18 cellular contexts compared by ENCODE assay signal in genomic region chr19:13492128-13492527, GRCh38. TPM values are rescaled to one million over a fixed set of nuclear protein-coding genes. Genes with fewer than 3 reads are reported as not detected.
A peak's percentile ranks its signal among the peaks of the same experiment; 100 is the strongest.
DNase-seq lines count a peak whose midpoint lies in the region; ATAC-seq and TF ChIP-seq lines count a peak whose summit lies in the region.
"Had no signal": no experiment of that assay in that cellular context is flagged by ENCODE, and none has a peak within 500 bp of the region (broad histone marks: within the 10 kb centered on the region; RNA-seq: fewer than 3 reads in every experiment).

No MANE protein-coding gene starts in this region.

- H3K18ac ChIP-seq in mesenchymal stem cell (ENCODE audit: low read depth in 1 of 2, low read length in 2 of 2) = no peak overlapping the region

- CTCF ChIA-PET in BJ (lab: Yijun Ruan, JAX) = no interaction called here

- 25% methylated on average over 2 of the region's 3 CpGs for WGBS in mesenchymal stem cell

- no peak overlapping the region for H4K91ac ChIP-seq in mesenchymal stem cell (ENCODE audit: low read length)

- no peaks in the 10 kb centered on the region for H3K79me1 ChIP-seq in mesenchymal stem cell (replicated peaks; ENCODE audit: low read length, poor library complexity, severe bottlenecking)

- in situ Hi-C loops in GM13976 (cut with MboI; ENCODE audit: low sequenced_read_pairs, unreplicated experiment) = no loop called here

- H2BK5ac ChIP-seq in mesenchymal stem cell (ENCODE audit: low read depth, low read length, poor library complexity, severe bottlenecking) = no peak overlapping the region

- no peak overlapping the region for H3K4me3 ChIP-seq in BJ (ENCODE audit: low read depth, low read length)
- no peak overlapping the region for H3K4me3 ChIP-seq in HUES48 (ENCODE audit: low read depth, low read length)
- H3K4me3 ChIP-seq in cardiac fibroblast (replicated peaks in 1 of 2; ENCODE audit: low read depth in 2 of 2, low read length in 2 of 2) = no peak overlapping the region
- H3K4me3 ChIP-seq in mesenchymal stem cell (ENCODE audit: insufficient read depth in 1 of 2, low read depth in 1 of 2, low read length in 2 of 2) = peak overlapping the region in 1 of 2 experiments; percentile 39
- H3K4me3 ChIP-seq: lower lobe of right lung had no signal

- POLR2A ChIA-PET in BJ (lab: Charles Lee) = no interaction called here

- no peak overlapping the region for H2AK5ac ChIP-seq in mesenchymal stem cell (ENCODE audit: low read length, severe bottlenecking)

- no peak overlapping the region for H3K4ac ChIP-seq in mesenchymal stem cell (ENCODE audit: low read depth in 1 of 2, low read length in 2 of 2)

- H3K4me2 ChIP-seq in mesenchymal stem cell (ENCODE audit: low read length, poor library complexity, severe bottlenecking) = no peak overlapping the region
- H3K4me2 ChIP-seq: KMS-11 had no signal

- no peak overlapping the region for H3K14ac ChIP-seq in mesenchymal stem cell (ENCODE audit: low read length in 2 of 2)

- no peaks in the 10 kb centered on the region for H3K9me3 ChIP-seq in HUES48 (ENCODE audit: control insufficient read depth, insufficient read depth, low read length)
- no peaks in the 10 kb centered on the region for H3K9me3 ChIP-seq in mesenchymal stem cell (ENCODE audit: control insufficient read depth, low read length)
- H3K9me3 ChIP-seq: lower lobe of right lung had no signal

- H2BK15ac ChIP-seq in mesenchymal stem cell (ENCODE audit: low read depth, poor library complexity, severe bottlenecking) = no peak overlapping the region

- ATAC-seq in SK-N-SH treated with all-trans-retinoic acid at 6 μM for 48 hours = no peak
- ATAC-seq: foreskin keratinocyte, lower lobe of right lung, natural killer cell had no signal

- DNase-seq in BJ (ENCODE audit: low read depth) = peak; percentile 62
- DNase-seq in cardiac fibroblast (ENCODE audit: low read depth in 2 of 2) = peak; percentile 29 to 84
- DNase-seq in mesenchymal stem cell = no peak
- no peak for DNase-seq in stimulated activated CD4-positive, alpha-beta T cell treated with anti-CD3 and anti-CD28 coated beads, Interleukin-4, amount 100 ng/mL, for 1 hour
- no peak for DNase-seq in GM13976 (ENCODE audit: low spot score)
- DNase-seq in T-helper 1 cell = no peak
- DNase-seq: activated B cell treated with CpG ODN at 0.5 μM for 24 hours; activated effector memory CD4-positive, alpha-beta T cell treated with anti-CD3 and anti-CD28 coated beads, Interleukin-2, amount 50 U/mL, for 16 hours; aorta; DMS53; foreskin keratinocyte; lower lobe of right lung; natural killer cell; NCI-H1417 treated with DMSO at 0.1 percent for 48 hours had no signal

- H3K27me3 ChIP-seq in BJ (ENCODE audit: control insufficient read depth, insufficient read depth, low read length) (no peaks in the 10 kb centered on the region; the same call in 1 of the 2 replicates), HUES48 (ENCODE audit: control insufficient read depth, insufficient read depth, low read length) (no peaks in the 10 kb centered on the region), mesenchymal stem cell (ENCODE audit: control insufficient read depth in 1 of 2, insufficient read depth in 1 of 2, low read length in 2 of 2) (no peaks in the 10 kb centered on the region)
- H3K27me3 ChIP-seq: foreskin keratinocyte had no signal

- H3K4me1 ChIP-seq in HUES48 (ENCODE audit: control insufficient read depth, insufficient read depth, low read length) (peaks cover 14% of the 10 kb centered on the region), mesenchymal stem cell (ENCODE audit: control insufficient read depth, insufficient read depth, low read depth, low read length) (no peaks in the 10 kb centered on the region)
- H3K4me1 ChIP-seq: foreskin keratinocyte, lower lobe of right lung had no signal

- no peak overlapping the region for H2BK120ac ChIP-seq in mesenchymal stem cell (ENCODE audit: low read depth, low read length)

- no peak overlapping the region for H2BK12ac ChIP-seq in mesenchymal stem cell (ENCODE audit: low read length in 2 of 2)

- H4K8ac ChIP-seq in mesenchymal stem cell (ENCODE audit: low read length) = no peak overlapping the region

- H3K27ac ChIP-seq in HUES48 (ENCODE audit: low read depth, low read length) (no peak overlapping the region), mesenchymal stem cell (ENCODE audit: low read length, poor library complexity, severe bottlenecking) (no peak overlapping the region)
- H3K27ac ChIP-seq: C4-2B, foreskin keratinocyte, KMS-11, lower lobe of right lung had no signal

- no peak overlapping the region for H3K23ac ChIP-seq in mesenchymal stem cell (ENCODE audit: low read length in 2 of 2)

- peak overlapping the region; percentile 10; the same call in 1 of the 2 replicates for H3K9ac ChIP-seq in HUES48 (ENCODE audit: low read depth, low read length)
- H3K9ac ChIP-seq in mesenchymal stem cell (ENCODE audit: low read length) = peak overlapping the region; percentile 44
- H3K9ac ChIP-seq: KMS-11 had no signal

- no peak overlapping the region for H2AFZ ChIP-seq in mesenchymal stem cell (ENCODE audit: low read depth, low read length)

- H3K36me3 ChIP-seq in BJ (ENCODE audit: control insufficient read depth, insufficient read depth, low read length) (no peaks in the 10 kb centered on the region), HUES48 (ENCODE audit: control insufficient read depth, insufficient read depth, low read length) (no peaks in the 10 kb centered on the region), mesenchymal stem cell (ENCODE audit: control insufficient read depth in 1 of 2, insufficient read depth in 2 of 2, low read depth in 1 of 2, low read length in 2 of 2) (peaks cover 0 to 6% of the 10 kb centered on the region in 2 experiments)
- H3K36me3 ChIP-seq: lower lobe of right lung had no signal

- no peak for TF ChIP-seq CTCF in BJ (IDR thresholded peaks at IDR 0.05; ENCODE audit: insufficient read depth, low read depth, low read length)
- TF ChIP-seq CTCF in cardiac fibroblast (IDR thresholded peaks at IDR 0.05; ENCODE audit: low read depth, low read length) = no peak
- no peak for TF ChIP-seq CTCF in GM13976 (IDR thresholded peaks at IDR 0.05; ENCODE audit: borderline replicate concordance, control extremely low read depth, extremely low read depth, insufficient read depth, missing control alignments)

TF ChIP-seq in SK-N-SH treated with all-trans-retinoic acid at 6 μM for 48 hours, 23 proteins besides CTCF, POLR2A, EP300 and RAD21:
- no peak for TF ChIP-seq TSHZ2 (CRISPR knock-in tag; IDR thresholded peaks at IDR 0.05)
- no peak for TF ChIP-seq ZFP3 (CRISPR knock-in tag; IDR thresholded peaks at IDR 0.05)
- TF ChIP-seq SNAI2 (CRISPR knock-in tag; IDR thresholded peaks at IDR 0.05) = no peak
- no peak for TF ChIP-seq TCF4 (CRISPR knock-in tag; IDR thresholded peaks at IDR 0.05; ENCODE audit: borderline replicate concordance)
- no peak for TF ChIP-seq GLIS3 (CRISPR knock-in tag; IDR thresholded peaks at IDR 0.05)
- TF ChIP-seq CREB5 (CRISPR knock-in tag; IDR thresholded peaks at IDR 0.05; ENCODE audit: low read depth) = no peak
- TF ChIP-seq BACH2 (CRISPR knock-in tag; IDR thresholded peaks at IDR 0.05; ENCODE audit: borderline replicate concordance) = no peak
- no peak for TF ChIP-seq ZFP30 (CRISPR knock-in tag; IDR thresholded peaks at IDR 0.05)
- no peak for TF ChIP-seq ZNF565 (CRISPR knock-in tag; conservative IDR thresholded peaks at IDR 0.05; ENCODE audit: low read depth)
- TF ChIP-seq CSDC2 (CRISPR knock-in tag; IDR thresholded peaks at IDR 0.05) = no peak
TF ChIP-seq in SK-N-SH treated with all-trans-retinoic acid at 6 μM for 48 hours: peak in this region for 0.

RNA-seq across cellular contexts. Expression of gene CACNA1A, which starts 14.2 kb away (rescaled TPM):
- 2.5 and 2.9 TPM in 2 replicates for polyA plus RNA-seq in BJ (2011; rRNA removed)
- 4.7 and 5.7 TPM in 2 replicates for polyA minus RNA-seq in BJ (2011; rRNA and poly(A)+ RNA removed)
- 0.07 TPM for polyA plus RNA-seq in mesenchymal stem cell (2013, experiment 1 of 2)
- polyA plus RNA-seq in mesenchymal stem cell (2013, experiment 2 of 2) = 0.07 TPM

Comparison
In these comparisons a context has a peak if more than half of its experiments do, and no peak if none do; other contexts are left out.
1. DNase-seq: peak in BJ (single experiment) and cardiac fibroblast (2 of 2); none in mesenchymal stem cell (single experiment), stimulated activated CD4-positive, alpha-beta T cell treated with anti-CD3 and anti-CD28 coated beads, Interleukin-4, amount 100 ng/mL, for 1 hour (single experiment), GM13976 (single experiment) and T-helper 1 cell (0 of 5).